Comparison of ENCODE assay signal across 22 cellular contexts in the genomic region with DNA sequence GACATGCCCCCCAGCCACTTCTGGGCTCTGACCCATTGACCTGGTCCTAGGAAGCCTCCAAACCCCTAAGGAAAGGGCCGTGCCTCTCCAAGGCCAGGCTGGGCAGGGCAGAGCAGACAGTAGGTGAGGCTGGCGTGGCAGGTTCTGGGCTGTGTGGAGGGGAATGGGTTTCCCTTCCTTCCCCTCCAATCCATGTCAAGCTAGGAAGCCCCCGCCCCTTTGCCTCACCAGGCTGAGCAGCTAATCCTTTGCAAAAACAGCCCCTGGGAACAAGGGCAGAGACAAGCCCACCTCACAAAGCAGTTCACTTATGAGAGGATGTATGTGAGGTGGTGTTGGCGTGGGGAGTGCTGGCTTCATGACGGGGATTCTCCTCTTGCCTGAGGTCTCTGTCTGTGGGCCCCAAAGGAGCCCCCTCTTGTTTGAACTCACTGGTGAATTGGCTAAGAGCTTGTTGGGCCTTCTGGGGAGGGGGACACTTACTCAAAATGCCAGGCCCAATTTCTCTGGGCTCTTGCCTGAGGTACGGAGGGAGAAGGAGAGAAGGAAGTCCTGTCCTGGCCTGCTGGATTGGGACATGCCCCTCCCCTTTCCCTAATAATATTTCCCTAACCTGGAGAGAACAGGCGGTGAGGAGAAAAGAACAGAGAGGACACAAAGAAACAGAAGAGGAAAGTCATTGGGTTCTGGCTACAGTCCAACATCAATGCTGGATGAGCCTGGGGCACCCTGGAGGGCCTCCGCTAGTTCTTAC. TPM values are rescaled to one million over a fixed set of nuclear protein-coding genes. Genes with fewer than 3 reads are reported as not detected.
DNase-seq lines count a peak whose midpoint lies in the region; ATAC-seq, FAIRE-seq and TF ChIP-seq lines count a peak whose summit lies in the region.
"Had no signal": no experiment of that assay in that cellular context is flagged by ENCODE, and none has a peak within 500 bp of the region (broad histone marks: within the 10 kb centered on the region; RNA-seq: fewer than 3 reads in every experiment).

No MANE protein-coding gene starts in this region.

- in situ Hi-C loops in K562 (cut with MboI) = no loop called here

- TF ChIP-seq CTCF in K562 (IDR thresholded peaks at IDR 0.05 in 2 of 3, conservative IDR thresholded peaks at IDR 0.05 in 1 of 3; ENCODE audit: insufficient read depth in 2 of 3, low read depth in 1 of 3, low read length in 3 of 3) (no peak), lower lobe of right lung (IDR thresholded peaks at IDR 0.05) (no peak), vagina (IDR thresholded peaks at IDR 0.05) (no peak)

- 1% methylated on average over 8 of the region's 8 CpGs for WGBS in K562 (ENCODE audit: insufficient coverage, low coverage, missing lambda C conversion rate)

- peak; percentile 1 for DNase-seq in stimulated activated CD4-positive, alpha-beta T cell treated with anti-CD3 and anti-CD28 coated beads, Interleukin-4, amount 100 ng/mL, for 24 hours
- no peak for DNase-seq in stimulated activated CD4-positive, alpha-beta T cell treated with anti-CD3 and anti-CD28 coated beads, Interleukin-4, amount 100 ng/mL, for 1 hour
- no peak for DNase-seq in K562 (ENCODE audit: extremely low read depth in 1 of 4, low spot score in 3 of 4)
- DNase-seq in lower lobe of right lung = peak; percentile 11
- DNase-seq in vagina (ENCODE audit: extremely low spot score in 2 of 2) = peak in 1 of 2 donors; percentile 85
- DNase-seq in stimulated activated naive CD8-positive, alpha-beta T cell treated with anti-CD3 and anti-CD28 coated beads, Interleukin-15, amount 100 ng/mL, for 72 hours = no peak
- DNase-seq in NCI-H748 treated with DMSO at 0.1 percent for 48 hours (lab: John Stamatoyannopoulos, UW) = no peak
- DNase-seq in SW480 (ENCODE audit: low spot score) = no peak
- DNase-seq: activated CD4-positive, alpha-beta T cell treated with anti-CD3 and anti-CD28 coated beads for 36 hours; dermis blood vessel endothelial cell; gastrocnemius medialis; MM.1S; mucosa of descending colon; NCI-H2171 treated with DMSO at 0.1 percent for 48 hours; right cardiac atrium; stimulated activated naive B cell treated with anti-CD40 and anti-IgM and Interleukin-4, amounts not matched to agents 10 μg/mL and 1 μg/mL and 100 μg/mL, for 72 hours had no signal

- no peak overlapping the region for H3K9ac ChIP-seq in K562 (ENCODE audit: insufficient read depth in 1 of 2, low read depth in 2 of 2, low read length in 2 of 2)

- no peak for TF ChIP-seq POLR2A in K562 (conservative IDR thresholded peaks at IDR 0.05)
- no peak for TF ChIP-seq POLR2A in vagina (IDR thresholded peaks at IDR 0.05)

- no peak for TF ChIP-seq RAD21 in K562 (CRISPR knock-in tag; conservative IDR thresholded peaks at IDR 0.05 in 1 of 2, IDR thresholded peaks at IDR 0.05 in 1 of 2)

- no peak overlapping the region for H3K4me3 Mint-ChIP-seq in stimulated activated naive CD8-positive, alpha-beta T cell treated with anti-CD3 and anti-CD28 coated beads, Interleukin-15, amount 100 ng/mL, for 72 hours
- H3K4me3 Mint-ChIP-seq: activated CD4-positive, alpha-beta T cell treated with anti-CD3 and anti-CD28 coated beads for 36 hours; stimulated activated naive B cell treated with anti-CD40 and anti-IgM and Interleukin-4, amounts not matched to agents 10 μg/mL and 1 μg/mL and 100 μg/mL, for 72 hours had no signal

- H3K4me3 ChIP-seq in K562 (no peak overlapping the region), lower lobe of right lung (no peak overlapping the region), vagina (no peak overlapping the region)
- H3K4me3 ChIP-seq: gastrocnemius medialis, mucosa of descending colon, Peyer's patch, SK-N-MC, tibial nerve had no signal

- H3K27me3 ChIP-seq in K562 (ENCODE audit: control insufficient read depth in 2 of 2, insufficient read depth in 2 of 2, low read length in 2 of 2) (peaks cover 17 to 67% of the 10 kb centered on the region in 2 experiments), lower lobe of right lung (ENCODE audit: low read depth) (no peaks in the 10 kb centered on the region), vagina (no peaks in the 10 kb centered on the region)
- H3K27me3 ChIP-seq: Peyer's patch had no signal

- H3K36me3 ChIP-seq in K562 (ENCODE audit: control insufficient read depth, insufficient read depth, low read length) = no peaks in the 10 kb centered on the region
- no peaks in the 10 kb centered on the region for H3K36me3 ChIP-seq in lower lobe of right lung
- no peaks in the 10 kb centered on the region for H3K36me3 ChIP-seq in vagina
- H3K36me3 ChIP-seq: gastrocnemius medialis, Peyer's patch, tibial nerve had no signal

- peaks cover 25% of the 10 kb centered on the region for H3K27me3 Mint-ChIP-seq in stimulated activated naive CD8-positive, alpha-beta T cell treated with anti-CD3 and anti-CD28 coated beads, Interleukin-15, amount 100 ng/mL, for 72 hours

- no peak overlapping the region for H3K27ac Mint-ChIP-seq in stimulated activated naive CD8-positive, alpha-beta T cell treated with anti-CD3 and anti-CD28 coated beads, Interleukin-15, amount 100 ng/mL, for 72 hours
- H3K27ac Mint-ChIP-seq: activated CD4-positive, alpha-beta T cell treated with anti-CD3 and anti-CD28 coated beads for 36 hours; stimulated activated naive B cell treated with anti-CD40 and anti-IgM and Interleukin-4, amounts not matched to agents 10 μg/mL and 1 μg/mL and 100 μg/mL, for 72 hours had no signal

- H3K9me3 ChIP-seq in K562 (replicated peaks; ENCODE audit: control insufficient read depth, insufficient read depth, low read depth, low read length) (no peaks in the 10 kb centered on the region), lower lobe of right lung (no peaks in the 10 kb centered on the region), vagina (no peaks in the 10 kb centered on the region)
- H3K9me3 ChIP-seq: gastrocnemius medialis, mucosa of descending colon, Peyer's patch, tibial nerve had no signal

- peaks cover 5% of the 10 kb centered on the region; the same call in 1 of the 2 replicates for H4K20me1 ChIP-seq in K562 (replicated peaks; ENCODE audit: control insufficient read depth, insufficient read depth, low read length)

- intact Hi-C loops in K562 (cut with micrococcal nuclease) = no loop called here
- intact Hi-C loops in lower lobe of right lung (cut with DNase I) = no loop called here
- intact Hi-C loops in vagina (cut with DNase I) = no loop called here

- H2AFZ ChIP-seq in K562 (ENCODE audit: low read depth, low read length) = no peak overlapping the region

- no peak overlapping the region for H3K4me2 ChIP-seq in K562 (ENCODE audit: insufficient read depth, low read length)

- no peak for TF ChIP-seq EP300 in K562 (IDR thresholded peaks at IDR 0.05; ENCODE audit: low read length)

- no TSS peak for BruUV-seq in K562 (replicated peaks; lab: Mats Ljungman, UMichigan)

- no peak for ATAC-seq in K562
- ATAC-seq in lower lobe of right lung = no peak
- ATAC-seq in stimulated activated naive CD8-positive, alpha-beta T cell treated with anti-CD3 and anti-CD28 coated beads, Interleukin-15, amount 100 ng/mL, for 72 hours = no peak
- ATAC-seq: activated CD4-positive, alpha-beta T cell treated with anti-CD3 and anti-CD28 coated beads for 36 hours; gastrocnemius medialis; mucosa of descending colon; right cardiac atrium; stimulated activated naive B cell treated with anti-CD40 and anti-IgM and Interleukin-4, amounts not matched to agents 10 μg/mL and 1 μg/mL and 100 μg/mL, for 72 hours had no signal

- H3K4me1 ChIP-seq in K562 (replicated peaks in 1 of 2; ENCODE audit: control insufficient read depth in 2 of 2, insufficient read depth in 2 of 2, low read length in 2 of 2) = peaks cover 0 to 8% of the 10 kb centered on the region in 2 experiments; a peak in 2 of 5 replicates
- H3K4me1 ChIP-seq in lower lobe of right lung = no peaks in the 10 kb centered on the region
- H3K4me1 ChIP-seq in vagina = no peaks in the 10 kb centered on the region
- H3K4me1 ChIP-seq: gastrocnemius medialis, Peyer's patch, tibial nerve had no signal

- H3K9me3 Mint-ChIP-seq in stimulated activated naive CD8-positive, alpha-beta T cell treated with anti-CD3 and anti-CD28 coated beads, Interleukin-15, amount 100 ng/mL, for 72 hours = no peaks in the 10 kb centered on the region
- H3K9me3 Mint-ChIP-seq: stimulated activated naive B cell treated with anti-CD40 and anti-IgM and Interleukin-4, amounts not matched to agents 10 μg/mL and 1 μg/mL and 100 μg/mL, for 72 hours had no signal

- FAIRE-seq in K562 (lab: Jason Lieb, UNC) = no peak
- FAIRE-seq: bronchial epithelial cell, H54 had no signal

- H3K4me1 Mint-ChIP-seq in stimulated activated naive CD8-positive, alpha-beta T cell treated with anti-CD3 and anti-CD28 coated beads, Interleukin-15, amount 100 ng/mL, for 72 hours = no peaks in the 10 kb centered on the region
- H3K4me1 Mint-ChIP-seq: activated CD4-positive, alpha-beta T cell treated with anti-CD3 and anti-CD28 coated beads for 36 hours; stimulated activated naive B cell treated with anti-CD40 and anti-IgM and Interleukin-4, amounts not matched to agents 10 μg/mL and 1 μg/mL and 100 μg/mL, for 72 hours had no signal

- POLR2A ChIA-PET in K562 (lab: Yijun Ruan, JAX) = interaction anchor here (0.6 to 0.7 kb wide), 2 partner anchors 15 to 122 kb away, joined by 4 read pairs; no protein-coding TSS in a partner anchor

- no peak overlapping the region for H3K27ac ChIP-seq in K562 (ENCODE audit: extremely low read depth, low read depth, low read length)
- no peak overlapping the region for H3K27ac ChIP-seq in lower lobe of right lung
- H3K27ac ChIP-seq in vagina = peak overlapping the region; percentile 62
- H3K27ac ChIP-seq: gastrocnemius medialis, HL-60, Peyer's patch, SK-N-MC, tibial nerve had no signal

- no peaks in the 10 kb centered on the region for H3K79me2 ChIP-seq in K562 (ENCODE audit: control insufficient read depth, insufficient read depth, low read length)

- CTCF ChIA-PET in K562 (lab: Yijun Ruan, JAX; ENCODE audit: low intra/inter-chr PET ratio) = no interaction called here

- H3K9me1 ChIP-seq in K562 (ENCODE audit: control insufficient read depth, insufficient read depth, low read length) = no peaks in the 10 kb centered on the region

RNA-seq across cellular contexts. Expression of a gene that starts 1.6 kb away (rescaled TPM):
- 0.21 TPM in 1 of 2 replicates, not detected in the other for total RNA-seq in K562 (2011; cell fraction: chromatin; rRNA removed; ENCODE audit: low replicate concordance)
- total RNA-seq in K562 (2011; cell fraction: nucleolus; rRNA removed) = not detected in 2 replicates
- 0.76 TPM in 1 of 2 replicates, not detected in the other for total RNA-seq in K562 (2011; cell fraction: nucleoplasm; rRNA removed)
- total RNA-seq in K562 (2014; rRNA removed) (0.16 TPM in 1 of 2 replicates, not detected in the other), K562 (2014; rRNA removed; fragmentation: Illumina TruSeq; extraction: Trizol) (0.15 and 0.41 TPM in 2 replicates), K562 (2015; rRNA removed; fragmentation: Illumina TruSeq; extraction: Trizol) (0.19 TPM in 1 of 2 replicates, not detected in the other), K562 (2021) (0.31 and 1.4 TPM in 2 replicates), lower lobe of right lung (8.3 TPM), vagina (729 TPM)
- polyA plus RNA-seq in K562 (2011; rRNA removed) (0.19 and 0.65 TPM in 2 replicates), K562 (2014; fragmentation: Illumina TruSeq; extraction: Trizol) (0.74 and 0.75 TPM in 2 replicates), K562 (2014; fragmentation: Nextera tagmentation; extraction: Ambion mirVana) (under 1 TPM; 0.41 to 0.42 TPM), K562 (2014; rRNA removed) (0.08 and 0.93 TPM in 2 replicates)
- polyA plus RNA-seq in K562 (2011; cell fraction: cytosol; rRNA removed) = 0.28 and 0.75 TPM in 2 replicates
- polyA plus RNA-seq in K562 (2011; cell fraction: nucleus; rRNA removed) = 0.34 TPM in 1 of 2 replicates, not detected in the other
- polyA plus RNA-seq in K562 (2012) = 0.39 and 0.87 TPM in 2 replicates
- 0.36 and 0.63 TPM in 2 replicates for polyA minus RNA-seq in K562 (2011; rRNA and poly(A)+ RNA removed)
- polyA minus RNA-seq in K562 (2011; cell fraction: cytosol; rRNA and poly(A)+ RNA removed) = 0.95 and 2.9 TPM in 2 replicates
- 0.22 and 0.27 TPM in 2 replicates for polyA minus RNA-seq in K562 (2011; cell fraction: nucleus; rRNA and poly(A)+ RNA removed)
- total RNA-seq: activated CD4-positive, alpha-beta T cell treated with anti-CD3 and anti-CD28 coated beads for 36 hours; dermis blood vessel endothelial cell had no signal

Comparison
In these comparisons a context has a peak if more than half of its experiments do, and no peak if none do; other contexts are left out.
1. DNase-seq: peak in stimulated activated CD4-positive, alpha-beta T cell treated with anti-CD3 and anti-CD28 coated beads, Interleukin-4, amount 100 ng/mL, for 24 hours (single experiment) and lower lobe of right lung (single experiment); none in stimulated activated CD4-positive, alpha-beta T cell treated with anti-CD3 and anti-CD28 coated beads, Interleukin-4, amount 100 ng/mL, for 1 hour (single experiment), K562 (0 of 4), stimulated activated naive CD8-positive, alpha-beta T cell treated with anti-CD3 and anti-CD28 coated beads, Interleukin-15, amount 100 ng/mL, for 72 hours (0 of 2), NCI-H748 treated with DMSO at 0.1 percent for 48 hours (single experiment) and SW480 (single experiment).
2. RNA of a gene that starts 1.6 kb away (total RNA-seq): 729 TPM in vagina (single experiment); 8.3 TPM in lower lobe of right lung (single experiment) and 0.15 to 1.4 TPM in K562; every median in the first group is over 10 times any median in the second.